8 cellular contexts compared by ENCODE assay signal in the genomic region with DNA sequence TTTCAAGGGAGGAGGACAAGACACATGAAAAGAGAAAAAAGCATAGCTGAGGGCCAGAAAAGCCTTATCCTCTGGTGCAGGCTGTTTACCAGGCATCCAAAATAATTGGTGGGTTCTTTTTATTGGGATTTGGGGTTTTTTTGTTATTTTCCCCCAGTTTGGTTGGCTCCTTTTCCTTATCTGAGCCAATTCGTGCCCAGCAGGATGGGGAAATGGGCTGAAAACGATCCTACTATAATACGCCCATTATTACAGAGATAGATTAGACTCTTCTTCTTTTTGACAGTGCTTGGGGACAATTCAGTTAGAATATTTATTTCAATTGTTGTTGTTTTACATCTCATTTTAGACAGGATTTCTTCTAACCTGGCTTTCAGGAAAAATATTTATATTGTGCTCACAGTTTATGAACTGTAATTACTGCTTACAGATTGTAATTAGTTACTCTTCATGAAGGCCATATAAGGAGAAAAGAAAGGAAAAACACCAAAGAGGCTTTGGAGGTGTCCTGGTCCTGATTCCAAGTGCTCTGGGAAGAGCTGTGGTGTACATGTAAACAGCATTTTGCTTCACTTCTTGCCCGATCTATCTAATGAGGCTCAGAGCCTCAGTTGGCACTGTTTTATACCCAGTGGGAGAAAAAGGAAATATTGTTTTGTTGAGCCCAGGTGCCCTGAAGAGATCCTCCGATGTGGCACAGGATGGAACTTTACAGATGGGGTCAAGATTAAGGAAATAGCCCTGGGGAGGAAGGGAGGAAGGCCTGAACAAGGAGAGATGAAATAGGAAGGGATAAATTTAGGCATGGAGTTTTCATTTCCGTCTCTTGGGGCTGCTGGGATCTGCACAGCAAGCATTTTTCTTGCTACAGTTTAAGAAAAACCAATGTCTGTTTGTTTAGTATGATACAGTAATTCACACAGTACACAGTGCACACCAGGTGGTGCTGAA. TPM values are rescaled to one million over a fixed set of nuclear protein-coding genes. Genes with fewer than 3 reads are reported as not detected.
DNase-seq lines count a peak whose midpoint lies in the region; ATAC-seq and TF ChIP-seq lines count a peak whose summit lies in the region.

No MANE protein-coding gene starts in this region.

- no peak for ATAC-seq in HG02840 (IDR thresholded peaks at IDR 0.05; ENCODE audit: low FRiP score, unreplicated experiment)

- H3K9me3 ChIP-seq in OCI-LY7 (ENCODE audit: low read length) (no peaks in the 10 kb centered on the region), colonic mucosa (no peaks in the 10 kb centered on the region)

- H3K4me2 ChIP-seq in OCI-LY7 (ENCODE audit: low read length) = peak overlapping the region; percentile 96

- H3K4me3 ChIP-seq in OCI-LY7 (ENCODE audit: low read depth, low read length, poor library complexity, severe bottlenecking) (peak overlapping the region; percentile 92), colonic mucosa (peak overlapping the region; percentile 73)

- TSS peak; percentile 97 for BruUV-seq in OCI-LY7 (replicated peaks; lab: Mats Ljungman, UMichigan)

- no peaks in the 10 kb centered on the region; the same call in 1 of the 2 replicates for H4K20me1 ChIP-seq in OCI-LY7 (ENCODE audit: insufficient read depth, low read length)

- H3K27me3 ChIP-seq in colonic mucosa = no peaks in the 10 kb centered on the region

- peak overlapping the region; percentile 98 for H3K27ac ChIP-seq in 22Rv1
- peak overlapping the region; percentile 86 for H3K27ac ChIP-seq in OCI-LY7 (ENCODE audit: low read depth, low read length, poor library complexity, severe bottlenecking)
- H3K27ac ChIP-seq in colonic mucosa = peak overlapping the region; percentile 96

- H3K9ac ChIP-seq in colonic mucosa (ENCODE audit: low read depth in 2 of 2, low read length in 2 of 2) = peak overlapping the region; percentile 95 to 99

- peak overlapping the region; percentile 93 for H3K4me3 Mint-ChIP-seq in type B pancreatic cell

- H3K4me1 Mint-ChIP-seq in type B pancreatic cell (ENCODE audit: unreplicated experiment) = peaks cover 30% of the 10 kb centered on the region

- H3K36me3 ChIP-seq in OCI-LY7 (ENCODE audit: insufficient read depth, low read length) (peaks cover 25% of the 10 kb centered on the region), colonic mucosa (no peaks in the 10 kb centered on the region)

- H3K9me2 ChIP-seq in OCI-LY7 (ENCODE audit: insufficient read depth, low read length) = no peaks in the 10 kb centered on the region

- peak overlapping the region; percentile 95 for H2AFZ ChIP-seq in OCI-LY7 (ENCODE audit: low read length)

- H3K79me2 ChIP-seq in OCI-LY7 (ENCODE audit: insufficient read depth, low read depth, low read length) = peaks cover 34% of the 10 kb centered on the region

- H3K9me3 Mint-ChIP-seq in type B pancreatic cell = no peaks in the 10 kb centered on the region

- TF ChIP-seq CTCF in 22Rv1 (IDR thresholded peaks at IDR 0.05) (no peak), GM10266 (IDR thresholded peaks at IDR 0.05; ENCODE audit: control insufficient read depth, insufficient read depth, low read depth, missing control alignments) (no peak), OCI-LY7 (conservative IDR thresholded peaks at IDR 0.05; ENCODE audit: low read length) (0 out of 2 replicates have a peak, but pooled peaks have one; percentile 37), colonic mucosa (IDR thresholded peaks at IDR 0.05) (no peak), type B pancreatic cell (conservative IDR thresholded peaks at IDR 0.05) (no peak)

- CTCF ChIA-PET in OCI-LY7 (lab: Charles Lee; ENCODE audit: unreplicated experiment) = interaction anchor here (0.6 kb wide), 1 partner anchor 11 kb away, joined by 3 read pairs; a partner anchor contains a TSS

- peaks cover 7% of the 10 kb centered on the region for H3K27me3 Mint-ChIP-seq in type B pancreatic cell

- intact Hi-C loops in OCI-LY7 (cut with micrococcal nuclease; ENCODE audit: unreplicated experiment) = loop anchor here (1.0 to 10.0 kb wide), 3 partner anchors 11 to 224 kb away; a partner anchor contains a TSS
- intact Hi-C loops in colonic mucosa (cut with DNase I) = no loop called here

- peaks cover 32% of the 10 kb centered on the region for H3K4me1 ChIP-seq in OCI-LY7 (ENCODE audit: insufficient read depth, low read length, poor library complexity, severe bottlenecking)
- H3K4me1 ChIP-seq in colonic mucosa = no peaks in the 10 kb centered on the region

- POLR2A ChIA-PET in OCI-LY7 (lab: Charles Lee) = interaction anchor here (0.5 to 1.4 kb wide), 5 partner anchors 10 to 967 kb away, joined by 3 to 9 read pairs (median 4); a partner anchor contains a TSS

- DNase-seq in GM10266 (ENCODE audit: extremely low spot score) (peak; percentile 32), OCI-LY7 (ENCODE audit: low spot score) (peak; percentile 50), colonic mucosa (no peak), medulla oblongata (ENCODE audit: extremely low spot score) (peak; percentile 57), type B pancreatic cell (ENCODE audit: extremely low spot score, unreplicated experiment) (no peak), KG1 (lab: John Stamatoyannopoulos, UW) (no peak)

- H3K36me3 Mint-ChIP-seq in type B pancreatic cell = peaks cover 12% of the 10 kb centered on the region

- H3K27ac Mint-ChIP-seq in type B pancreatic cell = peak overlapping the region; percentile 83

RNA-seq across cellular contexts. Expression of a gene that starts 0.6 kb away (rescaled TPM):
- 25.7 and 27.7 TPM in 2 replicates for total RNA-seq in OCI-LY7 (2014; rRNA removed; shearing (Covaris generic))
- total RNA-seq in OCI-LY7 (2022) (47.9 and 50.4 TPM in 2 replicates), colonic mucosa (10 to 100 TPM; 20.1 to 25.1 TPM), type B pancreatic cell (ENCODE audit: low replicate concordance) (21.0 and 38.4 TPM in 2 replicates)

RNA-seq across cellular contexts. Expression of a gene that starts 11.1 kb away (rescaled TPM):
- 109 and 190 TPM in 2 replicates for total RNA-seq in OCI-LY7 (2014; rRNA removed; shearing (Covaris generic))
- 190 and 206 TPM in 2 replicates for total RNA-seq in OCI-LY7 (2022)
- total RNA-seq in colonic mucosa = 10 to 100 TPM; 73.0 to 88.3 TPM
- 83.4 and 157 TPM in 2 replicates for total RNA-seq in type B pancreatic cell (ENCODE audit: low replicate concordance)

RNA-seq across cellular contexts. Expression of a gene that starts 59.0 kb away (rescaled TPM):
- total RNA-seq in OCI-LY7 (2014; rRNA removed; shearing (Covaris generic)) = 0.18 TPM in 1 of 2 replicates, not detected in the other
- not detected in 2 replicates for total RNA-seq in OCI-LY7 (2022)
- 10 to 100 TPM; 44.9 to 54.5 TPM for total RNA-seq in colonic mucosa
- total RNA-seq in type B pancreatic cell (ENCODE audit: low replicate concordance) = 0.90 TPM in 1 of 2 replicates, not detected in the other

Comparison
In these comparisons a context has a peak if more than half of its experiments do, and no peak if none do; other contexts are left out.
1. DNase-seq: peak in GM10266 (single experiment), OCI-LY7 (single experiment) and medulla oblongata (single experiment); none in colonic mucosa (single experiment), type B pancreatic cell (single experiment) and KG1 (single experiment).
2. RNA of a gene that starts 59.0 kb away (total RNA-seq): 44.9 to 54.5 TPM in colonic mucosa; 0.18 TPM in OCI-LY7 and 0.90 TPM in type B pancreatic cell; every median in the first group is over 10 times any median in the second.
3. Peak in every context shown above with its lines, with median percentiles within 50 percentile points of each other: H3K27ac ChIP-seq.